Comparison of ENCODE assay signal across 14 cellular contexts in genomic region chr2:190182071-190182524, GRCh38.
A peak's percentile ranks its signal among the peaks of the same experiment; 100 is the strongest.
DNase-seq lines count a peak whose midpoint lies in the region; ATAC-seq, FAIRE-seq and TF ChIP-seq lines count a peak whose summit lies in the region.
"Had no signal": no experiment of that assay in that cellular context is flagged by ENCODE, and none has a peak within 500 bp of the region (broad histone marks: within the 10 kb centered on the region; RNA-seq: fewer than 3 reads in every experiment).

No MANE protein-coding gene starts in this region.

- H3K27me3 ChIP-seq in GM06990 (replicated peaks; ENCODE audit: control insufficient read depth, insufficient read depth, low read length) (no peaks in the 10 kb centered on the region), gastroesophageal sphincter (no peaks in the 10 kb centered on the region)
- H3K27me3 ChIP-seq: sigmoid colon had no signal

- DNase-seq in GM06990 (ENCODE audit: extremely low read depth, insufficient read length): peak; percentile 32
- no peak for DNase-seq in GM19239 (ENCODE audit: insufficient read length, low spot score)
- no peak for DNase-seq in H54 (ENCODE audit: insufficient read length, low spot score)
- no peak for DNase-seq in NCI-H187 treated with DMSO at 0.1 percent for 48 hours (lab: John Stamatoyannopoulos, UW)
- no peak for DNase-seq in stimulated activated CD4-positive, alpha-beta T cell treated with anti-CD3 and anti-CD28 coated beads, Interleukin-12 subunit alpha, Interleukin-12 subunit beta, amount 100 ng/mL, for 4 hours
- DNase-seq in RCC 7860 (ENCODE audit: low spot score): no peak
- DNase-seq: activated CD4-positive, CD25-positive, alpha-beta regulatory T cell; mammary epithelial cell; NCI-H1105; PC-9; sigmoid colon had no signal

- H3K4me3 ChIP-seq in GM06990 (replicated peaks; ENCODE audit: low read depth, low read length): peak overlapping the region; percentile 80
- H3K4me3 ChIP-seq in gastroesophageal sphincter: peak overlapping the region in 1 of 2 donors; percentile 84
- H3K4me3 ChIP-seq: BLaER1 treated with 17β-estradiol and CSF1 and Interleukin-3, amounts not matched to agents 10 nM and 100 nM; PC-9 had no signal

- H3K4me1 ChIP-seq in gastroesophageal sphincter: peaks cover 0 to 31% (median 0%) of the 10 kb centered on the region in 3 donors

- TF ChIP-seq POLR2A in gastroesophageal sphincter (IDR thresholded peaks at IDR 0.05) (no peak), H54 (IDR thresholded peaks at IDR 0.05; ENCODE audit: low read depth, low read length) (no peak)

- no peaks in the 10 kb centered on the region for H3K9me3 ChIP-seq in gastroesophageal sphincter
- H3K9me3 ChIP-seq: sigmoid colon had no signal

- ATAC-seq in HG03571 (IDR thresholded peaks at IDR 0.05; ENCODE audit: unreplicated experiment) (peak; percentile 32), gastroesophageal sphincter (no peak)

- TF ChIP-seq EP300 in gastroesophageal sphincter (IDR thresholded peaks at IDR 0.05): no peak

- peak overlapping the region in 3 of 4 donors; percentile 85 to 90 (median 89) for H3K27ac ChIP-seq in gastroesophageal sphincter
- H3K27ac ChIP-seq: BLaER1 treated with 17β-estradiol and CSF1 and Interleukin-3, amounts not matched to agents 10 nM and 100 nM; PC-9 had no signal

- WGBS in gastroesophageal sphincter (ENCODE audit: low coverage in 1 of 2), 2 donors: 75 to 84% methylated on average over 3 of the region's 3 CpGs

- FAIRE-seq in GM19239 (lab: Jason Lieb, UNC): peak; percentile 89
- no peak for FAIRE-seq in H54 (lab: Jason Lieb, UNC)
- no peak for FAIRE-seq in RCC 7860 (lab: Jason Lieb, UNC)

- no peaks in the 10 kb centered on the region for H3K36me3 ChIP-seq in GM06990 (ENCODE audit: control insufficient read depth, insufficient read depth, low read length)
- H3K36me3 ChIP-seq in gastroesophageal sphincter: no peaks in the 10 kb centered on the region
- H3K36me3 ChIP-seq: BLaER1 treated with 17β-estradiol and CSF1 and Interleukin-3, amounts not matched to agents 10 nM and 100 nM; sigmoid colon had no signal

- TF ChIP-seq CTCF in GM06990 (IDR thresholded peaks at IDR 0.05; ENCODE audit: insufficient read depth, low read length, poor library complexity, severe bottlenecking) (no peak), gastroesophageal sphincter (IDR thresholded peaks at IDR 0.05) (no peak)
